Comparison of ENCODE assay signal across 9 cellular contexts in genomic region chr7:105673367-105674188, GRCh38.
DNase-seq lines count a peak whose midpoint lies in the region; ATAC-seq and TF ChIP-seq lines count a peak whose summit lies in the region.
"Had no signal": no experiment of that assay in that cellular context is flagged by ENCODE, and none has a peak within 500 bp of the region (broad histone marks: within the 10 kb centered on the region; RNA-seq: fewer than 3 reads in every experiment).

No MANE protein-coding gene starts in this region.

- peak; percentile 75 for DNase-seq in DMS 273 treated with DMSO at 0.1 percent for 48 hours (lab: John Stamatoyannopoulos, UW)
- DNase-seq in NCI-H1092 (lab: John Stamatoyannopoulos, UW), result peak; percentile 94
- peak; percentile 23 for DNase-seq in T-helper 22 cell (ENCODE audit: low read depth)
- peak; percentile 34 to 62 (median 57) for DNase-seq in mucosa of descending colon
- no peak for DNase-seq in activated T-helper 2 cell treated with anti-CD3 and anti-CD28 coated beads, Interferon-gamma antibody, Interleukin-2, Interleukin-4, amounts not matched to agents 10 μg/mL and 5 μg/mL and 100 μg/mL, durations not matched to agents 14 hours and 24 hours and 36 hours (ENCODE audit: low spot score)
- no peak for DNase-seq in activated CD8-positive, alpha-beta memory T cell treated with anti-CD3 and anti-CD28 coated beads, Interleukin-2, amount 10 ng/mL, durations not matched to agents 7 days and 5 days

- intact Hi-C loops in mucosa of descending colon (cut with DNase I, micrococcal nuclease), result no loop called here
- intact Hi-C loops in activated T-helper 2 cell treated with anti-CD3 and anti-CD28 coated beads, Interferon-gamma antibody, Interleukin-2, Interleukin-4, amounts not matched to agents 10 μg/mL and 5 μg/mL and 100 μg/mL, durations not matched to agents 14 hours and 24 hours and 36 hours (cut with micrococcal nuclease), result no loop called here

- H3K9me3 Mint-ChIP-seq in activated T-helper 2 cell treated with anti-CD3 and anti-CD28 coated beads, Interferon-gamma antibody, Interleukin-2, Interleukin-4, amounts not matched to agents 10 μg/mL and 5 μg/mL and 100 μg/mL, durations not matched to agents 14 hours and 24 hours and 36 hours, result no peaks in the 10 kb centered on the region
- H3K9me3 Mint-ChIP-seq in activated CD8-positive, alpha-beta memory T cell treated with anti-CD3 and anti-CD28 coated beads, Interleukin-2, amount 10 ng/mL, durations not matched to agents 7 days and 5 days (ENCODE audit: low read depth), result no peaks in the 10 kb centered on the region

- H3K4me1 ChIP-seq in mucosa of descending colon (ENCODE audit: low read depth), result peaks cover 20% of the 10 kb centered on the region

- no peaks in the 10 kb centered on the region for H3K27me3 Mint-ChIP-seq in activated T-helper 2 cell treated with anti-CD3 and anti-CD28 coated beads, Interferon-gamma antibody, Interleukin-2, Interleukin-4, amounts not matched to agents 10 μg/mL and 5 μg/mL and 100 μg/mL, durations not matched to agents 14 hours and 24 hours and 36 hours (ENCODE audit: low read depth)
- H3K27me3 Mint-ChIP-seq in activated CD8-positive, alpha-beta memory T cell treated with anti-CD3 and anti-CD28 coated beads, Interleukin-2, amount 10 ng/mL, durations not matched to agents 7 days and 5 days, result no peaks in the 10 kb centered on the region

- H3K36me3 ChIP-seq in mucosa of descending colon (ENCODE audit: low read depth), result no peaks in the 10 kb centered on the region

- H3K4me1 Mint-ChIP-seq in activated T-helper 2 cell treated with anti-CD3 and anti-CD28 coated beads, Interferon-gamma antibody, Interleukin-2, Interleukin-4, amounts not matched to agents 10 μg/mL and 5 μg/mL and 100 μg/mL, durations not matched to agents 14 hours and 24 hours and 36 hours (ENCODE audit: low read depth), result peaks cover 49% of the 10 kb centered on the region
- H3K4me1 Mint-ChIP-seq in activated CD8-positive, alpha-beta memory T cell treated with anti-CD3 and anti-CD28 coated beads, Interleukin-2, amount 10 ng/mL, durations not matched to agents 7 days and 5 days, result peaks cover 55% of the 10 kb centered on the region

- no peak overlapping the region for H3K4me3 Mint-ChIP-seq in activated T-helper 2 cell treated with anti-CD3 and anti-CD28 coated beads, Interferon-gamma antibody, Interleukin-2, Interleukin-4, amounts not matched to agents 10 μg/mL and 5 μg/mL and 100 μg/mL, durations not matched to agents 14 hours and 24 hours and 36 hours (ENCODE audit: low read depth)
- no peak overlapping the region for H3K4me3 Mint-ChIP-seq in activated CD8-positive, alpha-beta memory T cell treated with anti-CD3 and anti-CD28 coated beads, Interleukin-2, amount 10 ng/mL, durations not matched to agents 7 days and 5 days

- no peak for TF ChIP-seq CTCF in mucosa of descending colon (IDR thresholded peaks at IDR 0.05)

- H3K36me3 Mint-ChIP-seq in activated T-helper 2 cell treated with anti-CD3 and anti-CD28 coated beads, Interferon-gamma antibody, Interleukin-2, Interleukin-4, amounts not matched to agents 10 μg/mL and 5 μg/mL and 100 μg/mL, durations not matched to agents 14 hours and 24 hours and 36 hours (ENCODE audit: low read depth), result peaks cover 13% of the 10 kb centered on the region
- no peaks in the 10 kb centered on the region for H3K36me3 Mint-ChIP-seq in activated CD8-positive, alpha-beta memory T cell treated with anti-CD3 and anti-CD28 coated beads, Interleukin-2, amount 10 ng/mL, durations not matched to agents 7 days and 5 days

- CTCF ChIA-PET in activated CD8-positive, alpha-beta memory T cell treated with anti-CD3 and anti-CD28 coated beads, Interleukin-2, amount 10 ng/mL, durations not matched to agents 7 days and 5 days (lab: Charles Lee), result interaction anchor here (1.2 to 6.1 kb wide), 3 partner anchors 18 to 87 kb away, joined by 4 to 44 read pairs (median 4); no protein-coding TSS in a partner anchor

- ATAC-seq in mucosa of descending colon (peak; percentile 50), GM21360 (IDR thresholded peaks at IDR 0.05; ENCODE audit: unreplicated experiment) (no peak), GM21737 (IDR thresholded peaks at IDR 0.05; ENCODE audit: unreplicated experiment) (no peak)
- ATAC-seq in activated CD8-positive, alpha-beta memory T cell treated with anti-CD3 and anti-CD28 coated beads, Interleukin-2, amount 10 ng/mL, durations not matched to agents 7 days and 5 days, result no peak

- H3K27ac Mint-ChIP-seq in activated T-helper 2 cell treated with anti-CD3 and anti-CD28 coated beads, Interferon-gamma antibody, Interleukin-2, Interleukin-4, amounts not matched to agents 10 μg/mL and 5 μg/mL and 100 μg/mL, durations not matched to agents 14 hours and 24 hours and 36 hours, result no peak overlapping the region
- no peak overlapping the region for H3K27ac Mint-ChIP-seq in activated CD8-positive, alpha-beta memory T cell treated with anti-CD3 and anti-CD28 coated beads, Interleukin-2, amount 10 ng/mL, durations not matched to agents 7 days and 5 days

- no peak overlapping the region for H3K4me3 ChIP-seq in mucosa of descending colon
- H3K4me3 ChIP-seq: hepatocyte had no signal

- H3K9me3 ChIP-seq in mucosa of descending colon, result no peaks in the 10 kb centered on the region

Comparison
In these comparisons a context has a peak if more than half of its experiments do, and no peak if none do; other contexts are left out.
1. DNase-seq: peak in DMS 273 treated with DMSO at 0.1 percent for 48 hours (single experiment), NCI-H1092 (single experiment), T-helper 22 cell (single experiment) and mucosa of descending colon (3 of 3); none in activated T-helper 2 cell treated with anti-CD3 and anti-CD28 coated beads, Interferon-gamma antibody, Interleukin-2, Interleukin-4, amounts not matched to agents 10 μg/mL and 5 μg/mL and 100 μg/mL, durations not matched to agents 14 hours and 24 hours and 36 hours (single experiment) and activated CD8-positive, alpha-beta memory T cell treated with anti-CD3 and anti-CD28 coated beads, Interleukin-2, amount 10 ng/mL, durations not matched to agents 7 days and 5 days (single experiment).